In the genomic region with DNA sequence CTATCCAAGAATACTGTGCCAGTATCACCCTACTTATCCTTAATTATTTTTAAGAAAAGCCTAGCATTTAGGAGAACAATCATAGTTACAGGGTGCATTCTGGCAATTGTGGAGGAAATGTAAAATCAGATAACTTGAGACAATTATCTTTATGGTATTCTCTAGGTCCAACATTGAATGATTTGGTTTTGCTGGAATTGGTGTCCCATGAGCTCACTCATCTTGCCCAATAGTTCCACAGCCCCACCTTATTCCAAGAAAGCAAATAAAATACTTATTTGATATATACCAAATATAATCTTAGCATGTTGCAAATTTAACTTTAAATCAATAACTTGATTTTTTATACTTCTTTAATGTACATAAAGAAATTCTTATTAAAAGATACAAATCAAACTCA, we compare ENCODE assay signal across 19 cellular contexts.
DNase-seq lines count a peak whose midpoint lies in the region; ATAC-seq and TF ChIP-seq lines count a peak whose summit lies in the region.
"Had no signal": no experiment of that assay in that cellular context is flagged by ENCODE, and none has a peak within 500 bp of the region (broad histone marks: within the 10 kb centered on the region; RNA-seq: fewer than 3 reads in every experiment).

No MANE protein-coding gene starts in this region.

- TF ChIP-seq CTCF in cardiac muscle cell (IDR thresholded peaks at IDR 0.05; ENCODE audit: low read depth, low read length), result no peak
- TF ChIP-seq CTCF in foreskin fibroblast (IDR thresholded peaks at IDR 0.05; ENCODE audit: low read depth, low read length), result no peak

- DNase-seq in cardiac muscle cell (ENCODE audit: low read depth in 1 of 2, low spot score in 1 of 2), result no peak
- DNase-seq in Right ventricle myocardium superior, result no peak
- peak; percentile 62 for DNase-seq in NCI-H69 (lab: John Stamatoyannopoulos, UW)
- peak; percentile 39 to 76 for DNase-seq in foreskin fibroblast
- DNase-seq in AML-193 (lab: John Stamatoyannopoulos, UW), result no peak
- DNase-seq in HUDEP-2 (lab: John Stamatoyannopoulos, UW; ENCODE audit: unreplicated experiment in 76 of 76), result no peak
- DNase-seq: CD4-positive, CD25-positive, alpha-beta regulatory T cell; effector CD8-positive, alpha-beta T cell; left colon; natural killer cell; NCI-H1048; NCI-H526; right lobe of liver; RPMI8226 had no signal

- no peak for ATAC-seq in Right ventricle myocardium superior (ENCODE audit: poor library complexity)
- no peak for ATAC-seq in GM18907 (IDR thresholded peaks at IDR 0.05; ENCODE audit: unreplicated experiment)
- ATAC-seq: activated naive CD4-positive, alpha-beta T cell treated with anti-CD3 and anti-CD28 coated beads, Interleukin-2, amount 50 U/mL, for 72 hours; esophagus mucosa; GM12878; left colon; natural killer cell; right lobe of liver had no signal

- H3K4me3 ChIP-seq in cardiac muscle cell (no peak overlapping the region), foreskin fibroblast (ENCODE audit: low read depth in 1 of 2, low read length in 2 of 2) (no peak overlapping the region)
- H3K4me3 ChIP-seq: GM12878, right lobe of liver had no signal

- H3K4me1 ChIP-seq in cardiac muscle cell (ENCODE audit: low read depth), result peaks cover 36% of the 10 kb centered on the region
- H3K4me1 ChIP-seq: parathyroid adenoma, right lobe of liver had no signal

- no peaks in the 10 kb centered on the region for H3K27me3 ChIP-seq in cardiac muscle cell
- H3K27me3 ChIP-seq: right lobe of liver had no signal

- H3K9me3 ChIP-seq in cardiac muscle cell (ENCODE audit: low read depth), result no peaks in the 10 kb centered on the region
- H3K9me3 ChIP-seq: right lobe of liver had no signal

- no peaks in the 10 kb centered on the region for H3K36me3 ChIP-seq in cardiac muscle cell
- H3K36me3 ChIP-seq: right lobe of liver had no signal

- intact Hi-C loops in Right ventricle myocardium superior (cut with DNase I), result no loop called here

- H3K27ac ChIP-seq in cardiac muscle cell, result peak overlapping the region; percentile 85
- H3K27ac ChIP-seq: parathyroid adenoma, right lobe of liver had no signal

Comparison
In these comparisons a context has a peak if more than half of its experiments do, and no peak if none do; other contexts are left out.
1. DNase-seq: peak in NCI-H69 (single experiment) and foreskin fibroblast (2 of 2); none in cardiac muscle cell (0 of 2), Right ventricle myocardium superior (single experiment), AML-193 (0 of 2) and HUDEP-2 (0 of 76).